ENCODE assay signal across 22 cellular contexts in the genomic region with DNA sequence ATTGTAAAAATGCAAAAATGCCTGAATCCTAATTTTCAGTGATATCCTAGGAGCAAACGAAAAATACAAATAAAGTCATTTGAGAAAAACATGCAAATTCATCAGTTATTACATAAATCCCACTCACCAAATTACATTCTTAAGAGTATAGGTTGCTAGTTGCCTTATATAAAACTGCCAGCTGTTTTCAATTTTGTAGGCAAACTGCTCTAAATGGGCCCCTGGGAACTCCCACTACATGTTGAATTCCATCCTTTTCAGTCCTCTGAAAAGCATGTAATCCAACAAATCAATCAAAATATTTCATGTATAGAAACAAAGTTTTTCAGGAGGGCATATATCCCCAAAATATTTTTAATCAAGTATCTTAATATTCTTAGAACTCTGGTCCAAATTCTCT. TPM values are rescaled to one million over a fixed set of nuclear protein-coding genes. Genes with fewer than 3 reads are reported as not detected.
A peak's percentile ranks its signal among the peaks of the same experiment; 100 is the strongest.
DNase-seq lines count a peak whose midpoint lies in the region; ATAC-seq, FAIRE-seq and TF ChIP-seq lines count a peak whose summit lies in the region.
"Had no signal": no experiment of that assay in that cellular context is flagged by ENCODE, and none has a peak within 500 bp of the region (broad histone marks: within the 10 kb centered on the region; RNA-seq: fewer than 3 reads in every experiment).

No MANE protein-coding gene starts in this region.

- intact Hi-C loops in activated CD4-positive, alpha-beta T cell treated with anti-CD3 and anti-CD28 coated beads, Interleukin-2, amount 10 ng/mL, durations not matched to agents 24 days and 14 days (cut with micrococcal nuclease), result loop anchor here (5.0 kb wide), 2 partner anchors 254 to 296 kb away; no protein-coding TSS in a partner anchor

- H3K36me3 Mint-ChIP-seq in nephron (ENCODE audit: low read depth), result no peaks in the 10 kb centered on the region
- H3K36me3 Mint-ChIP-seq in activated CD4-positive, alpha-beta T cell treated with anti-CD3 and anti-CD28 coated beads, Interleukin-2, amount 10 ng/mL, durations not matched to agents 24 days and 14 days (ENCODE audit: low read depth), result no peaks in the 10 kb centered on the region

- H3K27me3 Mint-ChIP-seq in nephron (ENCODE audit: low read depth), result no peaks in the 10 kb centered on the region
- peaks cover 24% of the 10 kb centered on the region for H3K27me3 Mint-ChIP-seq in activated CD4-positive, alpha-beta T cell treated with anti-CD3 and anti-CD28 coated beads, Interleukin-2, amount 10 ng/mL, durations not matched to agents 24 days and 14 days

- no peak for TF ChIP-seq CTCF in nephron (IDR thresholded peaks at IDR 0.05; ENCODE audit: unreplicated experiment in 3 of 3)

- DNase-seq in NCI-H1694 treated with DMSO at 0.1 percent for 48 hours (lab: John Stamatoyannopoulos, UW), result peak; percentile 39
- DNase-seq in NCI-H1694 (lab: John Stamatoyannopoulos, UW), result no peak
- peak; percentile 10 for DNase-seq in HTR-8/SVneo (ENCODE audit: insufficient read length, low spot score)
- no peak for DNase-seq in NCI-H446 (lab: John Stamatoyannopoulos, UW)
- no peak for DNase-seq in activated CD4-positive, alpha-beta T cell treated with anti-CD3 and anti-CD28 coated beads, Interleukin-2, amount 10 ng/mL, durations not matched to agents 24 days and 14 days
- DNase-seq in activated naive CD4-positive, alpha-beta T cell treated with Interleukin-2 at 50 U/mL for 16 hours, result no peak
- DNase-seq: 8988T; activated naive CD4-positive, alpha-beta T cell treated with anti-CD3 and anti-CD28 coated beads for 36 hours; activated T-cell treated with anti-CD3 and anti-CD28 coated beads, Interleukin-2, amount 50 U/mL, for 1 hour; H9; KBM-7; left lung; mucosa of descending colon; NCI-H1092 treated with DMSO at 0.1 percent for 48 hours; NCI-H2107; right cardiac atrium; stimulated activated naive CD4-positive, alpha-beta T cell; transverse colon had no signal

- peak overlapping the region; percentile 30 to 75 (median 60) for H3K27ac Mint-ChIP-seq in nephron
- no peak overlapping the region for H3K27ac Mint-ChIP-seq in activated CD4-positive, alpha-beta T cell treated with anti-CD3 and anti-CD28 coated beads, Interleukin-2, amount 10 ng/mL, durations not matched to agents 24 days and 14 days
- H3K27ac Mint-ChIP-seq: activated naive CD4-positive, alpha-beta T cell treated with anti-CD3 and anti-CD28 coated beads for 36 hours; H9 had no signal

- H3K9me3 Mint-ChIP-seq in nephron, result peaks cover 3% of the 10 kb centered on the region
- H3K9me3 Mint-ChIP-seq in activated CD4-positive, alpha-beta T cell treated with anti-CD3 and anti-CD28 coated beads, Interleukin-2, amount 10 ng/mL, durations not matched to agents 24 days and 14 days, result no peaks in the 10 kb centered on the region
- H3K9me3 Mint-ChIP-seq: activated naive CD4-positive, alpha-beta T cell treated with anti-CD3 and anti-CD28 coated beads for 36 hours had no signal

- FAIRE-seq in HTR-8/SVneo (lab: Jason Lieb, UNC), result no peak
- FAIRE-seq: colon, RCC 7860 had no signal

- H3K4me3 Mint-ChIP-seq in nephron, result peak overlapping the region; percentile 46 to 75 (median 53)
- H3K4me3 Mint-ChIP-seq in activated CD4-positive, alpha-beta T cell treated with anti-CD3 and anti-CD28 coated beads, Interleukin-2, amount 10 ng/mL, durations not matched to agents 24 days and 14 days, result no peak overlapping the region
- H3K4me3 Mint-ChIP-seq: activated naive CD4-positive, alpha-beta T cell treated with anti-CD3 and anti-CD28 coated beads for 36 hours had no signal

- H3K4me1 Mint-ChIP-seq in nephron, result peaks cover 53% of the 10 kb centered on the region
- peaks cover 17% of the 10 kb centered on the region for H3K4me1 Mint-ChIP-seq in activated CD4-positive, alpha-beta T cell treated with anti-CD3 and anti-CD28 coated beads, Interleukin-2, amount 10 ng/mL, durations not matched to agents 24 days and 14 days

- no peak for ATAC-seq in SK-N-SH treated with all-trans-retinoic acid at 6 μM for 48 hours
- ATAC-seq: left lung, mucosa of descending colon, right cardiac atrium had no signal

TF ChIP-seq in SK-N-SH treated with all-trans-retinoic acid at 6 μM for 48 hours, 23 proteins besides CTCF, POLR2A, EP300 and RAD21:
- TF ChIP-seq SNAI2 (CRISPR knock-in tag; IDR thresholded peaks at IDR 0.05) (no peak), ESRRG (CRISPR knock-in tag; IDR thresholded peaks at IDR 0.05) (no peak), TCF4 (CRISPR knock-in tag; IDR thresholded peaks at IDR 0.05; ENCODE audit: borderline replicate concordance) (0 out of 2 replicates have a peak, but pooled peaks have one; percentile 50), ISL1 (CRISPR knock-in tag; IDR thresholded peaks at IDR 0.05) (no peak)

RNA-seq across cellular contexts. Expression of gene JMJD1C, which starts 2.1 kb away (rescaled TPM):
- 41.7 and 42.0 TPM in 2 replicates for total RNA-seq in activated CD4-positive, alpha-beta T cell treated with anti-CD3 and anti-CD28 coated beads, Interleukin-2, amount 10 ng/mL, durations not matched to agents 24 days and 14 days

RNA-seq across cellular contexts. Expression of gene REEP3, which starts 53.4 kb away (rescaled TPM):
- 22.5 and 23.6 TPM in 2 replicates for total RNA-seq in activated CD4-positive, alpha-beta T cell treated with anti-CD3 and anti-CD28 coated beads, Interleukin-2, amount 10 ng/mL, durations not matched to agents 24 days and 14 days

Comparison
In these comparisons a context has a peak if more than half of its experiments do, and no peak if none do; other contexts are left out.
1. DNase-seq: peak in NCI-H1694 treated with DMSO at 0.1 percent for 48 hours (single experiment) and HTR-8/SVneo (single experiment); none in NCI-H1694 (single experiment), NCI-H446 (0 of 2), activated CD4-positive, alpha-beta T cell treated with anti-CD3 and anti-CD28 coated beads, Interleukin-2, amount 10 ng/mL, durations not matched to agents 24 days and 14 days (single experiment) and activated naive CD4-positive, alpha-beta T cell treated with Interleukin-2 at 50 U/mL for 16 hours (single experiment).